In genomic region chr20:50197463-50197862, GRCh38 we compare ENCODE assay signal across 24 cellular contexts. TPM values are rescaled to one million over a fixed set of nuclear protein-coding genes. Genes with fewer than 3 reads are reported as not detected.
DNase-seq lines count a peak whose midpoint lies in the region; ATAC-seq, FAIRE-seq and TF ChIP-seq lines count a peak whose summit lies in the region.
"Had no signal": no experiment of that assay in that cellular context is flagged by ENCODE, and none has a peak within 500 bp of the region (broad histone marks: within the 10 kb centered on the region; RNA-seq: fewer than 3 reads in every experiment).

No MANE protein-coding gene starts in this region.

- H3K36me3 Mint-ChIP-seq in astrocyte (ENCODE audit: low read depth, unreplicated experiment), result peaks cover 11% of the 10 kb centered on the region

- H4K91ac ChIP-seq in neuronal stem cell (ENCODE audit: low read depth, low read length, poor library complexity), result no peak overlapping the region

- H3K79me1 ChIP-seq in neuronal stem cell (ENCODE audit: low read depth, low read length), result peaks cover 1% of the 10 kb centered on the region

- H3K4me1 ChIP-seq in HepG2 (ENCODE audit: insufficient read depth, low read length) (peaks cover 39% of the 10 kb centered on the region), right lobe of liver (no peaks in the 10 kb centered on the region), astrocyte (ENCODE audit: insufficient read depth, low read length) (peaks cover 19% of the 10 kb centered on the region), neuronal stem cell (ENCODE audit: control insufficient read depth in 2 of 2, insufficient read depth in 1 of 2, low read depth in 1 of 2, low read length in 2 of 2) (peaks cover 10 to 17% of the 10 kb centered on the region in 2 donors)

- peaks cover 15% of the 10 kb centered on the region for H3K79me2 ChIP-seq in HepG2 (ENCODE audit: insufficient read depth, low read length)
- H3K79me2 ChIP-seq in astrocyte (ENCODE audit: insufficient read depth, low read length), result peaks cover 24% of the 10 kb centered on the region

- no peak overlapping the region for H2BK15ac ChIP-seq in neuronal stem cell (ENCODE audit: low read length)

- BruUV-seq in HepG2 (replicated peaks; lab: Mats Ljungman, UMichigan), result no TSS peak

- no peak overlapping the region for H4K8ac ChIP-seq in neuronal stem cell (ENCODE audit: low read depth, low read length)

- H2AK5ac ChIP-seq in neuronal stem cell (ENCODE audit: low read depth, low read length), result no peak overlapping the region

- peaks cover 18% of the 10 kb centered on the region for H3K4me1 Mint-ChIP-seq in astrocyte (ENCODE audit: low read depth, unreplicated experiment)

- DNase-seq in HepG2 (ENCODE audit: low spot score) (no peak), right lobe of liver (no peak), astrocyte (ENCODE audit: low read depth) (no peak), neuronal stem cell (ENCODE audit: low spot score) (no peak), amniotic stem cell (lab: John Stamatoyannopoulos, UW) (no peak), brain microvascular endothelial cell (no peak), RKO (ENCODE audit: low spot score) (no peak), sciatic nerve (ENCODE audit: low spot score) (no peak)
- DNase-seq: ACHN; activated CD4-positive, CD25-positive, alpha-beta regulatory T cell; activated CD8-positive, alpha-beta memory T cell treated with anti-CD3 and anti-CD28 coated beads for 24 hours; activated naive CD4-positive, alpha-beta T cell treated with anti-CD3 and anti-CD28 coated beads, Interleukin-2, amount 50 U/mL, for 16 hours; activated T-cell treated with anti-CD3 and anti-CD28 coated beads, Interleukin-2, amount 50 U/mL, for 72 hours; C1 segment of cervical spinal cord; GDM1; KBM-7; MV-4-11; NCI-H1694 treated with DMSO at 0.1 percent for 48 hours; NCI-H2227 treated with DMSO at 0.1 percent for 48 hours; PC-3; retina; T-helper 2 cell had no signal

- peak overlapping the region; percentile 26 for H3K4me2 ChIP-seq in HepG2 (ENCODE audit: low read depth, low read length)
- no peak overlapping the region for H3K4me2 ChIP-seq in astrocyte (ENCODE audit: low read length)
- no peak overlapping the region for H3K4me2 ChIP-seq in neuronal stem cell (ENCODE audit: insufficient read depth, low read length, poor library complexity, severe bottlenecking)

- H3K14ac ChIP-seq in neuronal stem cell (ENCODE audit: low read length), result no peak overlapping the region

- TF ChIP-seq RAD21 in HepG2 (CRISPR knock-in tag; IDR thresholded peaks at IDR 0.05), result no peak

- H2BK12ac ChIP-seq in neuronal stem cell (ENCODE audit: low read length), result no peak overlapping the region

- POLR2A ChIA-PET in HepG2 (lab: Yijun Ruan, JAX), result interaction anchor here (0.7 to 1.5 kb wide), 9 partner anchors 19 to 267 kb away, joined by 3 to 5 read pairs (median 3); partner anchors contain the start of gene PEDS1

- ATAC-seq in HepG2, result peak; percentile 18
- ATAC-seq in right lobe of liver, result no peak
- no peak for ATAC-seq in sciatic nerve
- ATAC-seq: heart left ventricle, PC-3 had no signal

- no peaks in the 10 kb centered on the region for H3K27me3 Mint-ChIP-seq in astrocyte (ENCODE audit: low read depth, unreplicated experiment)

- H4K20me1 ChIP-seq in HepG2 (ENCODE audit: insufficient read depth, low read length) (peaks cover 28% of the 10 kb centered on the region), astrocyte (ENCODE audit: insufficient read depth, low read length) (peaks cover 33% of the 10 kb centered on the region)

- TF ChIP-seq EP300 in HepG2 (IDR thresholded peaks at IDR 0.05; ENCODE audit: low read depth in 2 of 2, low read length in 2 of 2) (no peak), HepG2 (CRISPR knock-in tag; IDR thresholded peaks at IDR 0.05; ENCODE audit: borderline replicate concordance) (no peak)

- no peak for TF ChIP-seq POLR2A in HepG2 (IDR thresholded peaks at IDR 0.05; ENCODE audit: insufficient read depth in 1 of 2, low read depth in 2 of 2, low read length in 2 of 2)
- TF ChIP-seq POLR2A in right lobe of liver (IDR thresholded peaks at IDR 0.05), result no peak

- H3K27me3 ChIP-seq in HepG2 (ENCODE audit: control insufficient read depth in 1 of 2, insufficient read depth in 2 of 2, low read length in 2 of 2) (peaks cover 0 to 7% of the 10 kb centered on the region in 2 experiments; a peak in 3 of 5 replicates), right lobe of liver (no peaks in the 10 kb centered on the region), astrocyte (ENCODE audit: insufficient read depth, low read length) (no peaks in the 10 kb centered on the region), neuronal stem cell (ENCODE audit: control insufficient read depth in 3 of 3, insufficient read depth in 3 of 3, low read depth in 1 of 3, low read length in 3 of 3) (peaks cover 0 to 16% (median 0%) of the 10 kb centered on the region in 3 experiments), brain microvascular endothelial cell (replicated peaks) (no peaks in the 10 kb centered on the region)
- H3K27me3 ChIP-seq: heart left ventricle, SJSA1 had no signal

- H3K4me3 ChIP-seq in HepG2 (replicated peaks in 1 of 3; ENCODE audit: insufficient read depth in 1 of 3, low read depth in 2 of 3, low read length in 3 of 3), result no peak overlapping the region
- H3K4me3 ChIP-seq in right lobe of liver, result no peak overlapping the region
- no peak overlapping the region for H3K4me3 ChIP-seq in astrocyte (ENCODE audit: insufficient read depth, low read depth, low read length)
- no peak overlapping the region for H3K4me3 ChIP-seq in neuronal stem cell (ENCODE audit: low read length in 2 of 2)
- no peak overlapping the region for H3K4me3 ChIP-seq in brain microvascular endothelial cell (ENCODE audit: low read depth, low read length)
- H3K4me3 ChIP-seq: heart left ventricle, SJSA1 had no signal

- peak overlapping the region; percentile 49 for H3K18ac ChIP-seq in neuronal stem cell (ENCODE audit: low read length)

- H3K27ac Mint-ChIP-seq in astrocyte (ENCODE audit: unreplicated experiment), result no peak overlapping the region

- intact Hi-C loops in HepG2 (cut with micrococcal nuclease; ENCODE audit: unreplicated experiment), result loop anchor here (2.0 to 10.0 kb wide), 2 partner anchors 47 to 69 kb away; no protein-coding TSS in a partner anchor
- intact Hi-C loops in right lobe of liver (cut with DNase I), result no loop called here
- intact Hi-C loops in sciatic nerve (cut with DNase I), result no loop called here

- in situ Hi-C loops in HepG2 (cut with HindIII; ENCODE audit: extremely low pct_ligation_motif_present, low pct_unique_long_range_greater_than_20kb), result no loop called here
- in situ Hi-C loops in brain microvascular endothelial cell (cut with HindIII; ENCODE audit: low pct_ligation_motif_present, low sequenced_read_pairs), result loop anchor here (5.0 kb wide), 1 partner anchor 90 kb away; no protein-coding TSS in a partner anchor

- H2BK5ac ChIP-seq in neuronal stem cell (ENCODE audit: low read length), result no peak overlapping the region

- H2AFZ ChIP-seq in HepG2 (ENCODE audit: low read length) (no peak overlapping the region), astrocyte (ENCODE audit: low read depth, low read length) (no peak overlapping the region), neuronal stem cell (ENCODE audit: low read length) (no peak overlapping the region)

- peaks cover 3% of the 10 kb centered on the region for H3K9me3 Mint-ChIP-seq in astrocyte (ENCODE audit: unreplicated experiment)
- H3K9me3 Mint-ChIP-seq: activated T-cell treated with anti-CD3 and anti-CD28 coated beads, Interleukin-2, amount 50 U/mL, for 72 hours had no signal

- WGBS in HepG2 (ENCODE audit: low lambda C conversion rate), result 37% methylated on average over 8 of the region's 8 CpGs
- 75% methylated on average over 8 of the region's 8 CpGs for WGBS in right lobe of liver (ENCODE audit: insufficient coverage, low coverage, low lambda C conversion rate, missing lambda C conversion rate)
- no CpG with 5 or more reads among the region's 8 CpGs for WGBS in neuronal stem cell (ENCODE audit: extremely low coverage in 2 of 2, insufficient read length in 2 of 2, insufficient replicate concordance in 1 of 2), 2 donors

- H3K9me3 ChIP-seq in HepG2 (ENCODE audit: low read length) (no peaks in the 10 kb centered on the region), right lobe of liver (peaks cover 0 to 3% (median 0%) of the 10 kb centered on the region in 4 donors), astrocyte (ENCODE audit: insufficient read depth, low read depth, low read length) (peaks cover 3% of the 10 kb centered on the region), neuronal stem cell (replicated peaks in 1 of 2; ENCODE audit: control insufficient read depth in 2 of 2, insufficient read depth in 1 of 2, low read depth in 1 of 2, low read length in 2 of 2) (peaks cover 0 to 2% of the 10 kb centered on the region in 2 donors)
- H3K9me3 ChIP-seq: SJSA1 had no signal

- H3K36me3 ChIP-seq in HepG2 (replicated peaks in 1 of 2; ENCODE audit: control insufficient read depth in 1 of 2, insufficient read depth in 2 of 2, low read length in 2 of 2) (peaks cover 1 to 14% of the 10 kb centered on the region in 2 experiments; a peak in 2 of 5 replicates), right lobe of liver (peaks cover 0 to 13% (median 7%) of the 10 kb centered on the region in 4 donors), astrocyte (ENCODE audit: insufficient read depth, low read length) (no peaks in the 10 kb centered on the region), neuronal stem cell (replicated peaks in 1 of 2; ENCODE audit: control insufficient read depth in 2 of 2, insufficient read depth in 2 of 2, low read length in 2 of 2) (no peaks in the 10 kb centered on the region), brain microvascular endothelial cell (replicated peaks) (peaks cover 15% of the 10 kb centered on the region)

- H3K9ac ChIP-seq in HepG2 (ENCODE audit: insufficient read depth, low read depth, low read length) (no peak overlapping the region), astrocyte (ENCODE audit: low read length) (no peak overlapping the region), neuronal stem cell (ENCODE audit: low read depth, low read length, poor library complexity) (no peak overlapping the region)

- FAIRE-seq in HepG2 (lab: Jason Lieb, UNC), result no peak
- no peak for FAIRE-seq in astrocyte (lab: Jason Lieb, UNC)

- no peak overlapping the region for H3K4ac ChIP-seq in neuronal stem cell (ENCODE audit: low read length)

- H3K23ac ChIP-seq in neuronal stem cell (ENCODE audit: low read depth, low read length, poor library complexity), result no peak overlapping the region

- H3K27ac ChIP-seq in HepG2 (ENCODE audit: extremely low read length, insufficient read depth, low read length), result no peak overlapping the region
- H3K27ac ChIP-seq in right lobe of liver, result no peak overlapping the region
- H3K27ac ChIP-seq in astrocyte (ENCODE audit: low read depth, low read length), result no peak overlapping the region
- no peak overlapping the region for H3K27ac ChIP-seq in neuronal stem cell (replicated peaks; ENCODE audit: low read length)
- no peak overlapping the region for H3K27ac ChIP-seq in brain microvascular endothelial cell
- H3K27ac ChIP-seq: SJSA1 had no signal

- TF ChIP-seq CTCF in HepG2 (CRISPR knock-in tag; IDR thresholded peaks at IDR 0.05) (no peak), right lobe of liver (IDR thresholded peaks at IDR 0.05) (no peak), astrocyte (IDR thresholded peaks at IDR 0.05; ENCODE audit: insufficient read depth, low read depth, low read length) (no peak), brain microvascular endothelial cell (IDR thresholded peaks at IDR 0.05; ENCODE audit: low read depth, low read length, missing control alignments) (no peak)

- no peak overlapping the region for H2BK120ac ChIP-seq in neuronal stem cell (ENCODE audit: low read depth, low read length)

- H3K4me3 Mint-ChIP-seq in astrocyte (ENCODE audit: unreplicated experiment), result peak overlapping the region; percentile 22
- H3K4me3 Mint-ChIP-seq: activated T-cell treated with anti-CD3 and anti-CD28 coated beads, Interleukin-2, amount 50 U/mL, for 72 hours had no signal

- CTCF ChIA-PET in HepG2 (lab: Yijun Ruan, JAX; ENCODE audit: low intra/inter-chr PET ratio, low total read pairs), result no interaction called here

RNA-seq across cellular contexts. Expression of gene CEBPB, which starts 6.8 kb away (rescaled TPM):
- total RNA-seq in HepG2 (2016; rRNA removed; fragmentation: Illumina TruSeq; extraction: Trizol) (12.1 and 18.5 TPM in 2 replicates), right lobe of liver (100 to 1,000 TPM; 130 to 182 (median 152) TPM), astrocyte (33.8 and 34.6 TPM in 2 replicates), sciatic nerve (113 TPM)
- total RNA-seq in HepG2 (2016; cell fraction: cytosol; rRNA removed; fragmentation: Illumina TruSeq; extraction: Trizol; ENCODE audit: low read depth), result 9.1 and 9.9 TPM in 2 replicates
- 11.0 and 17.4 TPM in 2 replicates for total RNA-seq in HepG2 (2016; cell fraction: insoluble cytoplasmic fraction; rRNA removed; fragmentation: Illumina TruSeq; extraction: Trizol)
- 19.9 and 21.0 TPM in 2 replicates for total RNA-seq in HepG2 (2016; cell fraction: membrane; rRNA removed; fragmentation: Illumina TruSeq; extraction: Trizol)
- 8.1 and 9.8 TPM in 2 replicates for total RNA-seq in HepG2 (2016; cell fraction: nucleus; rRNA removed; fragmentation: Illumina TruSeq; extraction: Trizol)
- polyA plus RNA-seq in HepG2 (2011; rRNA removed), result 28.2 and 43.0 TPM in 2 replicates
- polyA plus RNA-seq in HepG2 (2011; cell fraction: cytosol; rRNA removed), result 31.3 and 41.1 TPM in 2 replicates
- 47.8 and 49.8 TPM in 2 replicates for polyA plus RNA-seq in HepG2 (2011; cell fraction: nucleus; rRNA removed)
- 33.9 and 49.4 TPM in 2 replicates for polyA plus RNA-seq in HepG2 (2012)
- polyA plus RNA-seq in HepG2 (2016; cell fraction: cytosol; fragmentation: Illumina TruSeq; extraction: Trizol; ENCODE audit: low read depth), result 8.7 and 9.3 TPM in 2 replicates
- polyA plus RNA-seq in HepG2 (2016; cell fraction: insoluble cytoplasmic fraction; fragmentation: Illumina TruSeq; extraction: Trizol; ENCODE audit: low read depth), result 24.7 and 26.6 TPM in 2 replicates
- 16.8 and 19.0 TPM in 2 replicates for polyA plus RNA-seq in HepG2 (2016; cell fraction: membrane; fragmentation: Illumina TruSeq; extraction: Trizol; ENCODE audit: low read depth)
- 21.1 and 24.6 TPM in 2 replicates for polyA plus RNA-seq in HepG2 (2016; cell fraction: nucleus; fragmentation: Illumina TruSeq; extraction: Trizol; ENCODE audit: insufficient read depth, low read depth)
- polyA minus RNA-seq in HepG2 (2011; rRNA and poly(A)+ RNA removed; ENCODE audit: low replicate concordance), result 12.1 and 28.5 TPM in 2 replicates
- polyA minus RNA-seq in HepG2 (2011; cell fraction: cytosol; rRNA and poly(A)+ RNA removed), result 56.9 and 63.6 TPM in 2 replicates
- 21.4 and 26.7 TPM in 2 replicates for polyA minus RNA-seq in HepG2 (2011; cell fraction: nucleus; rRNA and poly(A)+ RNA removed)
- 3.2 TPM for polyA plus RNA-seq in neuronal stem cell (2013, experiment 1 of 2)
- 3.2 TPM for polyA plus RNA-seq in neuronal stem cell (2013, experiment 2 of 2)

RNA-seq across cellular contexts. Expression of gene PEDS1, which starts 43.9 kb away (rescaled TPM):
- total RNA-seq in HepG2 (2016; rRNA removed; fragmentation: Illumina TruSeq; extraction: Trizol) (21.4 and 30.5 TPM in 2 replicates), right lobe of liver (10 to 100 TPM in 5 of 6 experiments, 1 to 10 TPM in 1; 6.9 to 25.3 (median 13.7) TPM), astrocyte (41.6 and 44.1 TPM in 2 replicates), sciatic nerve (39.5 TPM)
- 17.9 and 19.8 TPM in 2 replicates for total RNA-seq in HepG2 (2016; cell fraction: cytosol; rRNA removed; fragmentation: Illumina TruSeq; extraction: Trizol; ENCODE audit: low read depth)
- total RNA-seq in HepG2 (2016; cell fraction: insoluble cytoplasmic fraction; rRNA removed; fragmentation: Illumina TruSeq; extraction: Trizol), result 16.4 and 29.4 TPM in 2 replicates
- 40.2 and 46.0 TPM in 2 replicates for total RNA-seq in HepG2 (2016; cell fraction: membrane; rRNA removed; fragmentation: Illumina TruSeq; extraction: Trizol)
- total RNA-seq in HepG2 (2016; cell fraction: nucleus; rRNA removed; fragmentation: Illumina TruSeq; extraction: Trizol), result 19.8 and 24.1 TPM in 2 replicates
- 93.9 and 105 TPM in 2 replicates for polyA plus RNA-seq in HepG2 (2011; rRNA removed)
- polyA plus RNA-seq in HepG2 (2011; cell fraction: cytosol; rRNA removed), result 58.6 and 81.5 TPM in 2 replicates
- 45.3 and 46.9 TPM in 2 replicates for polyA plus RNA-seq in HepG2 (2011; cell fraction: nucleus; rRNA removed)
- polyA plus RNA-seq in HepG2 (2012), result 29.0 and 44.1 TPM in 2 replicates
- polyA plus RNA-seq in HepG2 (2016; cell fraction: cytosol; fragmentation: Illumina TruSeq; extraction: Trizol; ENCODE audit: low read depth), result 31.6 and 35.7 TPM in 2 replicates
- polyA plus RNA-seq in HepG2 (2016; cell fraction: insoluble cytoplasmic fraction; fragmentation: Illumina TruSeq; extraction: Trizol; ENCODE audit: low read depth), result 33.1 and 37.1 TPM in 2 replicates
- polyA plus RNA-seq in HepG2 (2016; cell fraction: membrane; fragmentation: Illumina TruSeq; extraction: Trizol; ENCODE audit: low read depth), result 65.7 and 67.3 TPM in 2 replicates
- 60.4 and 64.9 TPM in 2 replicates for polyA plus RNA-seq in HepG2 (2016; cell fraction: nucleus; fragmentation: Illumina TruSeq; extraction: Trizol; ENCODE audit: insufficient read depth, low read depth)
- 171 and 190 TPM in 2 replicates for polyA minus RNA-seq in HepG2 (2011; rRNA and poly(A)+ RNA removed; ENCODE audit: low replicate concordance)
- 44.9 and 49.0 TPM in 2 replicates for polyA minus RNA-seq in HepG2 (2011; cell fraction: cytosol; rRNA and poly(A)+ RNA removed)
- polyA minus RNA-seq in HepG2 (2011; cell fraction: nucleus; rRNA and poly(A)+ RNA removed), result 12.5 and 14.5 TPM in 2 replicates
- polyA plus RNA-seq in neuronal stem cell (2013, experiment 1 of 2), result 29.7 TPM
- polyA plus RNA-seq in neuronal stem cell (2013, experiment 2 of 2), result 29.3 TPM
